11 cellular contexts compared by ENCODE assay signal in the genomic region with DNA sequence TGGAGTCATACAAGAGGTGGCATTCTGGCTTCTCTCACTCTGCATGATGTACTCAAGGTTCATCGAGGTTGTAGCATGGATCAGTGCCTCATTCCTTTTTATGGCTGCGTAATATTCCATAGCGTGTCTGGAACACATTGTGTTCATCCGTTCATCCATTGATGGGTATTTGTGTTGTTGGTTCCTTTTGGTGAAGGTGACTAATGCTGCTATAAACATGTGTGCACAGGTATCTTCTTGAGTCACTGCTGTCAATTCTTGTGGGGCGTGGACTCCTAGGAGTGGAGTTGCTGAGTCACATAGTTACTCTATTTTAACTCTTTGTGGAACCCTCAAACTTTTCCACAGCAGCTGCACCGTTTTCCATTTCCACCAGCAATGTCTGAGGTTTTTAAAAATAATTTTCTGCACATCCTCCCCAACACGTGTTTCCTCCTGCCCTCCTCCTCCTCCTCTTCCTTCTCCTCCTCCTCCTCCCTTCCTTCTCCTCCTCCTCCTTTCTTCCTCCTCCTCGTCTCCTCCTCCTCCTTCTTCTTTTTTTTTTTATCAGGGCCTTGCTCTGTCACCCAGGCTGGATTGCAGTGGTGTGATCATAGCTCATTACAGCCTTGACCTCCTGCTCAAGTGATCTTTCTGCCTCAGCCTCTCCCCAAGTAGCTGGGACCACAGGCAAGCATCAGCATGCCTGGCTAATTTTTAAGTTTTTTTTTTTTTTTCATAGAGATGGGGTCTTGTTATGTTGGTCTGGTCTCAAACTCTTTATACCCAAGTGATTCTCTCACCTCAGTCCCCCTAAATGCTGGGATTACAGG. TPM values are rescaled to one million over a fixed set of nuclear protein-coding genes. Genes with fewer than 3 reads are reported as not detected.
DNase-seq lines count a peak whose midpoint lies in the region; ATAC-seq and TF ChIP-seq lines count a peak whose summit lies in the region.
"Had no signal": no experiment of that assay in that cellular context is flagged by ENCODE, and none has a peak within 500 bp of the region (broad histone marks: within the 10 kb centered on the region; RNA-seq: fewer than 3 reads in every experiment).

No MANE protein-coding gene starts in this region.

- peaks cover 13% of the 10 kb centered on the region for H3K4me1 Mint-ChIP-seq in CD8-positive, alpha-beta T cell (ENCODE audit: low read depth)
- peaks cover 21% of the 10 kb centered on the region for H3K4me1 Mint-ChIP-seq in activated CD8-positive, alpha-beta T cell treated with anti-CD3 and anti-CD28 coated beads for 36 hours (ENCODE audit: low read depth)
- peaks cover 16% of the 10 kb centered on the region for H3K4me1 Mint-ChIP-seq in nephron

- H3K4me3 ChIP-seq in CD8-positive, alpha-beta T cell (ENCODE audit: low read depth, low read length): no peak overlapping the region

- H3K4me3 Mint-ChIP-seq in CD8-positive, alpha-beta T cell: no peak overlapping the region
- no peak overlapping the region for H3K4me3 Mint-ChIP-seq in activated CD8-positive, alpha-beta T cell treated with anti-CD3 and anti-CD28 coated beads for 36 hours
- H3K4me3 Mint-ChIP-seq in nephron: peak overlapping the region; percentile 67 to 83 (median 68)
- H3K4me3 Mint-ChIP-seq: activated B cell treated with CpG ODN at 0.5 μM for 24 hours had no signal

- no peaks in the 10 kb centered on the region for H3K9me3 ChIP-seq in CD8-positive, alpha-beta T cell (ENCODE audit: low read length)

- no peak for TF ChIP-seq CTCF in CD8-positive, alpha-beta T cell (IDR thresholded peaks at IDR 0.05)
- TF ChIP-seq CTCF in activated CD8-positive, alpha-beta T cell treated with anti-CD3 and anti-CD28 coated beads for 36 hours (IDR thresholded peaks at IDR 0.05): no peak
- no peak for TF ChIP-seq CTCF in nephron (IDR thresholded peaks at IDR 0.05; ENCODE audit: unreplicated experiment in 3 of 3)

- no peaks in the 10 kb centered on the region for H3K4me1 ChIP-seq in CD8-positive, alpha-beta T cell (ENCODE audit: insufficient read depth, low read length)

- no peaks in the 10 kb centered on the region for H3K9me3 Mint-ChIP-seq in CD8-positive, alpha-beta T cell
- H3K9me3 Mint-ChIP-seq in activated CD8-positive, alpha-beta T cell treated with anti-CD3 and anti-CD28 coated beads for 36 hours: peaks cover 3% of the 10 kb centered on the region
- H3K9me3 Mint-ChIP-seq in nephron: no peaks in the 10 kb centered on the region
- H3K9me3 Mint-ChIP-seq: activated B cell treated with CpG ODN at 0.5 μM for 24 hours had no signal

- intact Hi-C loops in CD8-positive, alpha-beta T cell (cut with DNase I, micrococcal nuclease): loop anchor here (5.0 to 10.0 kb wide), 2 partner anchors 332 to 544 kb away; no protein-coding TSS in a partner anchor
- intact Hi-C loops in activated CD8-positive, alpha-beta T cell treated with anti-CD3 and anti-CD28 coated beads for 36 hours (cut with micrococcal nuclease): loop anchor here (10.0 kb wide), 1 partner anchor 46 kb away; a partner anchor contains a TSS

- H3K27me3 Mint-ChIP-seq in CD8-positive, alpha-beta T cell (ENCODE audit: low read depth): peaks cover 29% of the 10 kb centered on the region
- H3K27me3 Mint-ChIP-seq in activated CD8-positive, alpha-beta T cell treated with anti-CD3 and anti-CD28 coated beads for 36 hours: peaks cover 29% of the 10 kb centered on the region
- H3K27me3 Mint-ChIP-seq in nephron (ENCODE audit: low read depth): peaks cover 49% of the 10 kb centered on the region

- no peak overlapping the region for H3K27ac ChIP-seq in CD8-positive, alpha-beta T cell (ENCODE audit: low read depth, low read length)

- CTCF ChIA-PET in CD8-positive, alpha-beta T cell (lab: Charles Lee): interaction anchor here (0.6 to 1.3 kb wide), 3 partner anchors 10 to 123 kb away, joined by 3 to 4 read pairs (median 3); no protein-coding TSS in a partner anchor
- CTCF ChIA-PET in activated CD8-positive, alpha-beta T cell treated with anti-CD3 and anti-CD28 coated beads for 36 hours (lab: Charles Lee): interaction anchor here (0.9 to 1.4 kb wide), 3 partner anchors 9 to 65 kb away, joined by 3 read pairs; no protein-coding TSS in a partner anchor

- ATAC-seq in CD8-positive, alpha-beta T cell: peak; percentile 33
- ATAC-seq in activated CD8-positive, alpha-beta T cell treated with anti-CD3 and anti-CD28 coated beads for 36 hours: peak; percentile 82
- ATAC-seq in HG03097 (IDR thresholded peaks at IDR 0.05; ENCODE audit: low FRiP score, unreplicated experiment): no peak

- H3K27ac Mint-ChIP-seq in CD8-positive, alpha-beta T cell: no peak overlapping the region
- H3K27ac Mint-ChIP-seq in activated CD8-positive, alpha-beta T cell treated with anti-CD3 and anti-CD28 coated beads for 36 hours: no peak overlapping the region
- H3K27ac Mint-ChIP-seq in nephron: peak overlapping the region in 2 of 3 experiments; percentile 40 to 67
- H3K27ac Mint-ChIP-seq: activated B cell treated with CpG ODN at 0.5 μM for 24 hours had no signal

- no peaks in the 10 kb centered on the region for H3K36me3 Mint-ChIP-seq in CD8-positive, alpha-beta T cell
- H3K36me3 Mint-ChIP-seq in activated CD8-positive, alpha-beta T cell treated with anti-CD3 and anti-CD28 coated beads for 36 hours (ENCODE audit: low read depth): no peaks in the 10 kb centered on the region
- H3K36me3 Mint-ChIP-seq in nephron (ENCODE audit: low read depth): no peaks in the 10 kb centered on the region

- DNase-seq in CD8-positive, alpha-beta T cell: no peak
- DNase-seq in HT1080 (ENCODE audit: low read depth): peak; percentile 47
- peak; percentile 73 for DNase-seq in activated CD8-positive, alpha-beta T cell treated with anti-CD3 and anti-CD28 coated beads for 36 hours
- no peak for DNase-seq in cerebellum (ENCODE audit: low spot score)
- no peak for DNase-seq in ureter (ENCODE audit: low spot score)
- no peak for DNase-seq in NCI-H2227 (lab: John Stamatoyannopoulos, UW; ENCODE audit: unreplicated experiment)
- DNase-seq: activated B cell treated with CpG ODN at 0.5 μM for 24 hours, NCI-H1694 had no signal

- POLR2A ChIA-PET in CD8-positive, alpha-beta T cell (lab: Charles Lee): interaction anchor here (0.6 kb wide), 1 partner anchor 57 kb away, joined by 3 read pairs; no protein-coding TSS in a partner anchor
- POLR2A ChIA-PET in activated CD8-positive, alpha-beta T cell treated with anti-CD3 and anti-CD28 coated beads for 36 hours (lab: Charles Lee): no interaction called here

- peaks cover 3% of the 10 kb centered on the region for H3K27me3 ChIP-seq in CD8-positive, alpha-beta T cell (ENCODE audit: insufficient read depth, low read length)

- no peaks in the 10 kb centered on the region for H3K36me3 ChIP-seq in CD8-positive, alpha-beta T cell (ENCODE audit: insufficient read depth, low read length)

RNA-seq across cellular contexts. Expression of a gene that starts 2.0 kb away (rescaled TPM):
- not detected for total RNA-seq in CD8-positive, alpha-beta T cell
- total RNA-seq in HT1080 (2014; rRNA removed; shearing (Covaris generic)): not detected in 2 replicates
- polyA plus RNA-seq in HT1080 (2015; cell fraction: cytosol; rRNA removed): not detected in 2 replicates
- not detected in 2 replicates for polyA plus RNA-seq in HT1080 (2015; cell fraction: nucleus; rRNA removed)
- not detected for total RNA-seq in activated CD8-positive, alpha-beta T cell treated with anti-CD3 and anti-CD28 coated beads for 36 hours
- 0.45 TPM for total RNA-seq in cerebellum
- total RNA-seq in ureter: 0.31 TPM
- total RNA-seq: activated B cell treated with CpG ODN at 0.5 μM for 24 hours, mononuclear cell had no signal

RNA-seq across cellular contexts. Expression of a gene that starts 10.3 kb away (rescaled TPM):
- total RNA-seq in CD8-positive, alpha-beta T cell: not detected
- total RNA-seq in HT1080 (2014; rRNA removed; shearing (Covaris generic)): not detected in 2 replicates
- polyA plus RNA-seq in HT1080 (2015; cell fraction: cytosol; rRNA removed): not detected in 2 replicates
- not detected in 2 replicates for polyA plus RNA-seq in HT1080 (2015; cell fraction: nucleus; rRNA removed)
- total RNA-seq in activated CD8-positive, alpha-beta T cell treated with anti-CD3 and anti-CD28 coated beads for 36 hours: not detected
- total RNA-seq in cerebellum: not detected
- total RNA-seq in ureter: not detected
- total RNA-seq: activated B cell treated with CpG ODN at 0.5 μM for 24 hours, mononuclear cell had no signal

RNA-seq across cellular contexts. Expression of a gene that starts 19.9 kb away (rescaled TPM):
- total RNA-seq in CD8-positive, alpha-beta T cell: 1 to 10 TPM; 8.1 to 9.4 TPM
- 8.9 and 9.1 TPM in 2 replicates for total RNA-seq in HT1080 (2014; rRNA removed; shearing (Covaris generic))
- 10.9 and 12.3 TPM in 2 replicates for polyA plus RNA-seq in HT1080 (2015; cell fraction: cytosol; rRNA removed)
- 27.3 and 29.3 TPM in 2 replicates for polyA plus RNA-seq in HT1080 (2015; cell fraction: nucleus; rRNA removed)
- 1 to 10 TPM; 3.5 to 3.6 TPM for total RNA-seq in activated CD8-positive, alpha-beta T cell treated with anti-CD3 and anti-CD28 coated beads for 36 hours
- 23.0 TPM for total RNA-seq in cerebellum
- 17.1 TPM for total RNA-seq in ureter

RNA-seq across cellular contexts. Expression of a gene that starts 30.6 kb away (rescaled TPM):
- total RNA-seq in CD8-positive, alpha-beta T cell: 10 to 100 TPM in 1 of 2 experiments, 1 to 10 TPM in 1; 9.1 to 10.4 TPM
- 72.1 and 78.0 TPM in 2 replicates for total RNA-seq in HT1080 (2014; rRNA removed; shearing (Covaris generic))
- 75.4 and 120 TPM in 2 replicates for polyA plus RNA-seq in HT1080 (2015; cell fraction: cytosol; rRNA removed)
- polyA plus RNA-seq in HT1080 (2015; cell fraction: nucleus; rRNA removed): 60.7 and 80.9 TPM in 2 replicates
- 10 to 100 TPM; 28.1 to 31.8 TPM for total RNA-seq in activated CD8-positive, alpha-beta T cell treated with anti-CD3 and anti-CD28 coated beads for 36 hours
- total RNA-seq in cerebellum: 14.1 TPM
- 33.0 TPM for total RNA-seq in ureter

RNA-seq across cellular contexts. Expression of a gene that starts 45.0 kb away (rescaled TPM):
- total RNA-seq in CD8-positive, alpha-beta T cell: 10 to 100 TPM; 25.1 to 29.7 TPM
- 1.2 TPM in 1 of 2 replicates, not detected in the other for total RNA-seq in HT1080 (2014; rRNA removed; shearing (Covaris generic))
- polyA plus RNA-seq in HT1080 (2015; cell fraction: cytosol; rRNA removed): 0.24 and 0.27 TPM in 2 replicates
- not detected in 2 replicates for polyA plus RNA-seq in HT1080 (2015; cell fraction: nucleus; rRNA removed)
- total RNA-seq in activated CD8-positive, alpha-beta T cell treated with anti-CD3 and anti-CD28 coated beads for 36 hours: 10 to 100 TPM; 89.7 to 98.4 TPM
- total RNA-seq in cerebellum: 2.5 TPM
- 45.8 TPM for total RNA-seq in ureter

Comparison
In these comparisons a context has a peak if more than half of its experiments do, and no peak if none do; other contexts are left out.
1. DNase-seq: peak in HT1080 (single experiment) and activated CD8-positive, alpha-beta T cell treated with anti-CD3 and anti-CD28 coated beads for 36 hours (single experiment); none in CD8-positive, alpha-beta T cell (0 of 7), cerebellum (single experiment), ureter (single experiment) and NCI-H2227 (single experiment).
2. H3K27ac Mint-ChIP-seq: peak in nephron (2 of 3); none in CD8-positive, alpha-beta T cell (single experiment) and activated CD8-positive, alpha-beta T cell treated with anti-CD3 and anti-CD28 coated beads for 36 hours (single experiment).
3. H3K4me3 Mint-ChIP-seq: peak in nephron (3 of 3); none in CD8-positive, alpha-beta T cell (single experiment) and activated CD8-positive, alpha-beta T cell treated with anti-CD3 and anti-CD28 coated beads for 36 hours (single experiment).